ENCODE assay signal across 17 cellular contexts in the genomic region with DNA sequence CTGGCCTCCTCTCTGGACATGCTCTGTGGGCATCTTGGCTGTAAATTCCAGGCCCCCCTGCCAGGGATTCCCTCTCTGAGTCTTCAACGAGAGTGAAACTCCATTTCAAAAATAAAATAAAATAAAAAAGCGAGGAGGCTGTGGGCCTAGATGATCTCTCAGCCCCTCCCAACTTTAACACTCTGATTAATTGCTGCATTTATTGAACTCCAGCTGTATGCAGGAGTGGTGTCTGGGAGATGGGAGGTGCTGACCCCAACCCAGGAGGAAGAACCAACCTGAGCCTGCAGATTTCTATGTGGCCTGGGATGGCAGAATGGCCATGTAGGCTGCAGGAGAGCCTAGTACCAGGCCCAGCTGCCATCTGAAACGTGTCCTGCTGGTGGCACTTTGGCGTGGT.
DNase-seq lines count a peak whose midpoint lies in the region; ATAC-seq, FAIRE-seq and TF ChIP-seq lines count a peak whose summit lies in the region.
"Had no signal": no experiment of that assay in that cellular context is flagged by ENCODE, and none has a peak within 500 bp of the region (broad histone marks: within the 10 kb centered on the region; RNA-seq: fewer than 3 reads in every experiment).

No MANE protein-coding gene starts in this region.

- 90% methylated on average over 4 of the region's 4 CpGs for WGBS in A549 (ENCODE audit: missing lambda C conversion rate)
- 19 to 33% methylated on average over 4 of the region's 4 CpGs for WGBS in esophagus squamous epithelium, 2 donors
- 72 to 78% methylated on average over 4 of the region's 4 CpGs for WGBS in pancreas, 2 donors

- H3K4me1 ChIP-seq in A549 (peaks cover 60% of the 10 kb centered on the region), esophagus squamous epithelium (peaks cover 53 to 89% (median 63%) of the 10 kb centered on the region in 3 donors), pancreas (peaks cover 20 to 32% (median 21%) of the 10 kb centered on the region in 3 donors)

- TF ChIP-seq CTCF in A549 (IDR thresholded peaks at IDR 0.05): no peak
- no peak for TF ChIP-seq CTCF in RWPE1 (conservative IDR thresholded peaks at IDR 0.05; ENCODE audit: low read depth)
- peak in 1 of 6 experiments; percentile 24 for TF ChIP-seq CTCF in esophagus squamous epithelium (IDR thresholded peaks at IDR 0.05)
- no peak for TF ChIP-seq CTCF in pancreas (IDR thresholded peaks at IDR 0.05)

- TF ChIP-seq POLR2A in A549 (IDR thresholded peaks at IDR 0.05; ENCODE audit: low read length): no peak
- TF ChIP-seq POLR2A in esophagus squamous epithelium (IDR thresholded peaks at IDR 0.05): no peak

- no peaks in the 10 kb centered on the region for H3K36me3 ChIP-seq in esophagus squamous epithelium
- no peaks in the 10 kb centered on the region for H3K36me3 ChIP-seq in pancreas
- H3K36me3 ChIP-seq: HAP-1 had no signal

- no peak overlapping the region; the same call in 2 of the 3 replicates for H3K4me2 ChIP-seq in A549

- no peak for TF ChIP-seq EP300 in A549 (IDR thresholded peaks at IDR 0.05)

- H3K27ac ChIP-seq in A549: peak overlapping the region; percentile 99 to 100
- peak overlapping the region; percentile 100 for H3K27ac ChIP-seq in RWPE1
- H3K27ac ChIP-seq in esophagus squamous epithelium: peak overlapping the region; percentile 86 to 96 (median 91)
- peak overlapping the region; percentile 24 to 95 (median 88) for H3K27ac ChIP-seq in pancreas

- POLR2A ChIA-PET in A549 (lab: Yijun Ruan, JAX) (interaction anchor here (1.0 to 4.6 kb wide), 3 partner anchors 157 to 192 kb away, joined by 3 to 93 read pairs (median 3); a partner anchor contains a TSS), RWPE1 (lab: Yijun Ruan, JAX; ENCODE audit: low non-redundant PET) (interaction anchor here (0.7 to 5.9 kb wide), 8 partner anchors 11 to 276 kb away, joined by 3 to 81 read pairs (median 3); a partner anchor contains a TSS)

- H3K9me3 ChIP-seq in A549 (peaks cover 16% of the 10 kb centered on the region), esophagus squamous epithelium (peaks cover 0 to 12% (median 11%) of the 10 kb centered on the region in 3 donors), pancreas (no peaks in the 10 kb centered on the region)
- H3K9me3 ChIP-seq: HAP-1 had no signal

- no peak for DNase-seq in A549 (ENCODE audit: low read depth in 1 of 2, low spot score in 1 of 2)
- no peak for DNase-seq in RWPE1 (ENCODE audit: low spot score)
- DNase-seq in esophagus squamous epithelium (lab: John Stamatoyannopoulos, UW): no peak
- DNase-seq in pancreas: peak in 1 of 6 donors; percentile 20
- DNase-seq in NCI-H1694 (lab: John Stamatoyannopoulos, UW): no peak
- no peak for DNase-seq in activated CD8-positive, alpha-beta memory T cell treated with anti-CD3 and anti-CD28 coated beads, Interleukin-2, amount 50 U/mL, for 48 hours
- no peak for DNase-seq in kidney tubule cell (ENCODE audit: low spot score)
- DNase-seq: mucosa of descending colon, NCI-H1105, NCI-H748 treated with DMSO at 0.1 percent for 48 hours, small intestine had no signal

- TF ChIP-seq RAD21 in A549 (conservative IDR thresholded peaks at IDR 0.05 in 1 of 2, IDR thresholded peaks at IDR 0.05 in 1 of 2): no peak

- H3K27me3 ChIP-seq in esophagus squamous epithelium (no peaks in the 10 kb centered on the region), pancreas (no peaks in the 10 kb centered on the region)

- FAIRE-seq in A549 (lab: Jason Lieb, UNC): no peak
- no peak for FAIRE-seq in pancreas (lab: Jason Lieb, UNC)
- FAIRE-seq: endometrium, GM12891, GM19239, HTR-8/SVneo, small intestine had no signal

- H3K4me3 ChIP-seq in A549 (no peak overlapping the region), esophagus squamous epithelium (peak overlapping the region; percentile 16 to 32 (median 27)), pancreas (no peak overlapping the region)
- H3K4me3 ChIP-seq: HAP-1, mucosa of descending colon had no signal

- intact Hi-C loops in esophagus squamous epithelium (cut with DNase I) (no loop called here), pancreas (cut with DNase I) (no loop called here)

- CTCF ChIA-PET in A549 (lab: Yijun Ruan, JAX): interaction anchor here (0.9 to 3.4 kb wide), 8 partner anchors 9 to 278 kb away, joined by 3 to 14 read pairs (median 4); no protein-coding TSS in a partner anchor
- CTCF ChIA-PET in RWPE1 (lab: Yijun Ruan, JAX): interaction anchor here (0.5 to 1.5 kb wide), 7 partner anchors 13 to 770 kb away, joined by 3 to 14 read pairs (median 4); no protein-coding TSS in a partner anchor

- no peak for ATAC-seq in A549
- ATAC-seq in pancreas: no peak
- no peak for ATAC-seq in GM19397 (IDR thresholded peaks at IDR 0.05; ENCODE audit: unreplicated experiment)
- ATAC-seq: mucosa of descending colon had no signal

TF ChIP-seq in A549, 52 proteins besides CTCF, POLR2A, EP300 and RAD21:
- TF ChIP-seq, protein P1, sequence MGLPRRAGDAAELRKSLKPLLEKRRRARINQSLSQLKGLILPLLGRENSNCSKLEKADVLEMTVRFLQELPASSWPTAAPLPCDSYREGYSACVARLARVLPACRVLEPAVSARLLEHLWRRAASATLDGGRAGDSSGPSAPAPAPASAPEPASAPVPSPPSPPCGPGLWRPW (IDR thresholded peaks at IDR 0.05): no peak
- TF ChIP-seq, protein P2, sequence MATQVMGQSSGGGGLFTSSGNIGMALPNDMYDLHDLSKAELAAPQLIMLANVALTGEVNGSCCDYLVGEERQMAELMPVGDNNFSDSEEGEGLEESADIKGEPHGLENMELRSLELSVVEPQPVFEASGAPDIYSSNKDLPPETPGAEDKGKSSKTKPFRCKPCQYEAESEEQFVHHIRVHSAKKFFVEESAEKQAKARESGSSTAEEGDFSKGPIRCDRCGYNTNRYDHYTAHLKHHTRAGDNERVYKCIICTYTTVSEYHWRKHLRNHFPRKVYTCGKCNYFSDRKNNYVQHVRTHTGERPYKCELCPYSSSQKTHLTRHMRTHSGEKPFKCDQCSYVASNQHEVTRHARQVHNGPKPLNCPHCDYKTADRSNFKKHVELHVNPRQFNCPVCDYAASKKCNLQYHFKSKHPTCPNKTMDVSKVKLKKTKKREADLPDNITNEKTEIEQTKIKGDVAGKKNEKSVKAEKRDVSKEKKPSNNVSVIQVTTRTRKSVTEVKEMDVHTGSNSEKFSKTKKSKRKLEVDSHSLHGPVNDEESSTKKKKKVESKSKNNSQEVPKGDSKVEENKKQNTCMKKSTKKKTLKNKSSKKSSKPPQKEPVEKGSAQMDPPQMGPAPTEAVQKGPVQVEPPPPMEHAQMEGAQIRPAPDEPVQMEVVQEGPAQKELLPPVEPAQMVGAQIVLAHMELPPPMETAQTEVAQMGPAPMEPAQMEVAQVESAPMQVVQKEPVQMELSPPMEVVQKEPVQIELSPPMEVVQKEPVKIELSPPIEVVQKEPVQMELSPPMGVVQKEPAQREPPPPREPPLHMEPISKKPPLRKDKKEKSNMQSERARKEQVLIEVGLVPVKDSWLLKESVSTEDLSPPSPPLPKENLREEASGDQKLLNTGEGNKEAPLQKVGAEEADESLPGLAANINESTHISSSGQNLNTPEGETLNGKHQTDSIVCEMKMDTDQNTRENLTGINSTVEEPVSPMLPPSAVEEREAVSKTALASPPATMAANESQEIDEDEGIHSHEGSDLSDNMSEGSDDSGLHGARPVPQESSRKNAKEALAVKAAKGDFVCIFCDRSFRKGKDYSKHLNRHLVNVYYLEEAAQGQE (IDR thresholded peaks at IDR 0.05): no peak

Comparison
In these comparisons a context has a peak if more than half of its experiments do, and no peak if none do; other contexts are left out.
1. H3K4me3 ChIP-seq: peak in esophagus squamous epithelium (4 of 4); none in A549 (single experiment) and pancreas (0 of 4).
2. Peak in every context shown above with its lines, with median percentiles within 50 percentile points of each other: H3K27ac ChIP-seq.